29 cellular contexts compared by ENCODE assay signal in genomic region chr2:183522441-183522840, GRCh38.
"Had no signal": no experiment of that assay in that cellular context is flagged by ENCODE, and none has a peak within 500 bp of the region (broad histone marks: within the 10 kb centered on the region; RNA-seq: fewer than 3 reads in every experiment).

No MANE protein-coding gene starts in this region.

- H3K4me1 Mint-ChIP-seq: naive B cell; natural killer cell; stimulated activated naive B cell treated with anti-CD40 and anti-IgM and Interleukin-4, amounts not matched to agents 10 μg/mL and 1 μg/mL and 100 μg/mL, for 72 hours had no signal

- H3K4me3 ChIP-seq: left lung, lower lobe of right lung, ovary, prostate gland, skin epidermis, stomach, testis, thyroid gland, transverse colon, upper lobe of left lung, vagina had no signal

- H3K4me3 Mint-ChIP-seq: mesothelial cell of epicardium; naive B cell; natural killer cell; stimulated activated naive B cell treated with anti-CD40 and anti-IgM and Interleukin-4, amounts not matched to agents 10 μg/mL and 1 μg/mL and 100 μg/mL, for 72 hours had no signal

- H3K27me3 ChIP-seq: left lung, ovary, stomach, testis, thyroid gland, transverse colon, upper lobe of left lung, vagina had no signal

- H3K36me3 Mint-ChIP-seq: mesothelial cell of epicardium; naive B cell; stimulated activated naive B cell treated with anti-CD40 and anti-IgM and Interleukin-4, amounts not matched to agents 10 μg/mL and 1 μg/mL and 100 μg/mL, for 72 hours had no signal

- H3K27ac Mint-ChIP-seq: mesothelial cell of epicardium; naive B cell; natural killer cell; stimulated activated naive B cell treated with anti-CD40 and anti-IgM and Interleukin-4, amounts not matched to agents 10 μg/mL and 1 μg/mL and 100 μg/mL, for 72 hours had no signal

- H3K9me3 ChIP-seq: left lung, lower lobe of right lung, ovary, prostate gland, stomach, testis, thyroid gland, transverse colon, upper lobe of left lung, vagina had no signal

- ATAC-seq: left colon; left lung; lower lobe of right lung; natural killer cell; right cardiac atrium; sciatic nerve; stimulated activated naive B cell treated with anti-CD40 and anti-IgM and Interleukin-4, amounts not matched to agents 10 μg/mL and 1 μg/mL and 100 μg/mL, for 72 hours; stimulated activated naive CD8-positive, alpha-beta T cell treated with anti-CD3 and anti-CD28 coated beads, Interleukin-15, Interleukin-2, amounts not matched to agents 100 U/mL and 50 U/mL, for 24 hours had no signal

- H3K36me3 ChIP-seq: left lung, lower lobe of right lung, ovary, prostate gland, stomach, thyroid gland, transverse colon, upper lobe of left lung, vagina had no signal

- FAIRE-seq: keratinocyte had no signal

- DNase-seq: hippocampal formation; left colon; left lung; lower lobe of right lung; mammary epithelial cell; mesendoderm; naive B cell; natural killer cell; ovary; posterior cingulate gyrus; retina; right cardiac atrium; stimulated activated CD4-positive, alpha-beta T cell treated with anti-CD3 and anti-CD28 coated beads, Interleukin-12 subunit alpha, Interleukin-12 subunit beta, amount 100 ng/mL, for 4 hours; stimulated activated CD4-positive, alpha-beta T cell treated with anti-CD3 and anti-CD28 coated beads, Interleukin-15, amount 100 ng/mL, for 24 hours; stimulated activated CD4-positive, alpha-beta T cell treated with anti-CD3 and anti-CD28 coated beads, Interleukin-2, amount 100 ng/mL, for 24 hours; stimulated activated CD4-positive, alpha-beta T cell treated with anti-CD3 and anti-CD28 coated beads, Interleukin-4, amount 100 ng/mL, for 1 hour; stimulated activated naive B cell treated with anti-CD40 and anti-IgM and Interleukin-4, amounts not matched to agents 10 μg/mL and 1 μg/mL and 100 μg/mL, for 72 hours; stimulated activated naive CD8-positive, alpha-beta T cell treated with anti-CD3 and anti-CD28 coated beads, Interleukin-15, Interleukin-2, amounts not matched to agents 100 U/mL and 50 U/mL, for 24 hours; stomach; testis; thyroid gland; transverse colon; upper lobe of left lung had no signal

- H3K9me3 Mint-ChIP-seq: mesothelial cell of epicardium had no signal

- H3K27ac ChIP-seq: left lung, lower lobe of right lung, ovary, prostate gland, skin epidermis, stomach, testis, thyroid gland, transverse colon, upper lobe of left lung, vagina had no signal

- H3K4me1 ChIP-seq: left lung, lower lobe of right lung, prostate gland, stomach, testis, thyroid gland, upper lobe of left lung, vagina had no signal

- H3K27me3 Mint-ChIP-seq: naive B cell; stimulated activated naive B cell treated with anti-CD40 and anti-IgM and Interleukin-4, amounts not matched to agents 10 μg/mL and 1 μg/mL and 100 μg/mL, for 72 hours had no signal
